23 cellular contexts compared by ENCODE assay signal in genomic region chr4:24274401-24275035, GRCh38.
DNase-seq lines count a peak whose midpoint lies in the region; ATAC-seq and TF ChIP-seq lines count a peak whose summit lies in the region.
"Had no signal": no experiment of that assay in that cellular context is flagged by ENCODE, and none has a peak within 500 bp of the region (broad histone marks: within the 10 kb centered on the region; RNA-seq: fewer than 3 reads in every experiment).

No MANE protein-coding gene starts in this region.

- peaks cover 9% of the 10 kb centered on the region for H3K27me3 ChIP-seq in skeletal muscle satellite cell (ENCODE audit: control insufficient read depth, insufficient read depth, low read length)
- H3K27me3 ChIP-seq: thyroid gland had no signal

- ATAC-seq in GM19035 (IDR thresholded peaks at IDR 0.05; ENCODE audit: unreplicated experiment): no peak
- no peak for ATAC-seq in HG02623 (IDR thresholded peaks at IDR 0.05; ENCODE audit: unreplicated experiment)
- no peak for ATAC-seq in HG02588 (IDR thresholded peaks at IDR 0.05; ENCODE audit: unreplicated experiment)
- ATAC-seq: GM12878; Right ventricle myocardium inferior; stimulated activated naive CD8-positive, alpha-beta T cell treated with anti-CD3 and anti-CD28 coated beads, Interleukin-15, Interleukin-2, amounts not matched to agents 100 U/mL and 50 U/mL, for 24 hours had no signal

- H3K4me2 ChIP-seq in skeletal muscle satellite cell (ENCODE audit: low read length): peak overlapping the region; percentile 24

- H3K9me3 ChIP-seq in skeletal muscle satellite cell (replicated peaks; ENCODE audit: low read length): no peaks in the 10 kb centered on the region
- H3K9me3 ChIP-seq: thyroid gland had no signal

- H3K4me3 ChIP-seq in fibroblast of mammary gland (ENCODE audit: control insufficient read depth, low read depth, low read length): no peak overlapping the region
- no peak overlapping the region for H3K4me3 ChIP-seq in skeletal muscle satellite cell (ENCODE audit: low read length)
- H3K4me3 ChIP-seq: GM12878, thyroid gland had no signal

- peaks cover 18% of the 10 kb centered on the region for H3K4me1 ChIP-seq in skeletal muscle satellite cell (ENCODE audit: control insufficient read depth, insufficient read depth, low read length)
- H3K4me1 ChIP-seq: thyroid gland had no signal

- peak; percentile 8 for DNase-seq in HS-27A (ENCODE audit: low read depth)
- peak; percentile 59 for DNase-seq in astrocyte of the hippocampus (ENCODE audit: low read depth, low spot score)
- peak; percentile 82 for DNase-seq in fibroblast of mammary gland (ENCODE audit: low read depth)
- DNase-seq: activated CD4-positive, alpha-beta memory T cell treated with anti-CD3 and anti-CD28 coated beads for 36 hours; activated effector memory CD4-positive, alpha-beta T cell treated with anti-CD3 and anti-CD28 coated beads, Interleukin-2, amount 50 U/mL, for 16 hours; AML-193; CD8-positive, alpha-beta memory T cell; central memory CD4-positive, alpha-beta T cell; erythroblast; glutamatergic neuron; NCI-H1694; NCI-H2227 treated with DMSO at 0.1 percent for 48 hours; NCI-H748 treated with DMSO at 0.1 percent for 48 hours; stimulated activated CD4-positive, alpha-beta T cell treated with anti-CD3 and anti-CD28 coated beads, Interleukin-4, amount 100 ng/mL, for 24 hours; stimulated activated naive CD8-positive, alpha-beta T cell treated with anti-CD3 and anti-CD28 coated beads, Interleukin-15, Interleukin-2, amounts not matched to agents 100 U/mL and 50 U/mL, for 24 hours; SW 1271; thyroid gland had no signal

- TF ChIP-seq CTCF in fibroblast of mammary gland (conservative IDR thresholded peaks at IDR 0.05; ENCODE audit: control insufficient read depth, insufficient read depth, low read depth, low read length): no peak

- H3K9ac ChIP-seq in skeletal muscle satellite cell (ENCODE audit: low read depth, low read length): no peak overlapping the region

- H3K36me3 ChIP-seq in skeletal muscle satellite cell (ENCODE audit: insufficient read depth, low read length): no peaks in the 10 kb centered on the region
- H3K36me3 ChIP-seq: thyroid gland had no signal

Comparison
In these comparisons a context has a peak if more than half of its experiments do, and no peak if none do; other contexts are left out.
1. DNase-seq: peak in every context shown above with its lines; median percentile 82 in fibroblast of mammary gland; 59 in astrocyte of the hippocampus; 8 in HS-27A.